Comparison of ENCODE assay signal across 15 cellular contexts in genomic region chr4:165563851-165564250, GRCh38.
"Had no signal": no experiment of that assay in that cellular context is flagged by ENCODE, and none has a peak within 500 bp of the region (broad histone marks: within the 10 kb centered on the region; RNA-seq: fewer than 3 reads in every experiment).

No MANE protein-coding gene starts in this region.

- H3K4me3 ChIP-seq: psoas muscle had no signal

- H3K9me3 ChIP-seq: neutrophil had no signal

- H3K4me3 Mint-ChIP-seq: activated B cell treated with CpG ODN at 0.5 μM for 24 hours; activated naive CD4-positive, alpha-beta T cell treated with anti-CD3 and anti-CD28 coated beads, Interleukin-2, amount 50 U/mL, for 24 hours; immature natural killer cell; naive thymus-derived CD4-positive, alpha-beta T cell; T-helper 1 cell treated with Interleukin-12 subunit alpha and Interleukin-12 subunit beta and Interleukin-4 antibody, amounts not matched to agents 30 μg/mL and 1 μg/mL, for 36 hours; type B pancreatic cell had no signal

- H3K9me3 Mint-ChIP-seq: T-helper 1 cell treated with Interleukin-12 subunit alpha and Interleukin-12 subunit beta and Interleukin-4 antibody, amounts not matched to agents 30 μg/mL and 1 μg/mL, for 36 hours; type B pancreatic cell had no signal

- H3K36me3 ChIP-seq: neutrophil had no signal

- H3K4me1 ChIP-seq: psoas muscle had no signal

- H3K27me3 Mint-ChIP-seq: activated B cell treated with CpG ODN at 0.5 μM for 24 hours had no signal

- H3K36me3 Mint-ChIP-seq: activated naive CD4-positive, alpha-beta T cell treated with anti-CD3 and anti-CD28 coated beads, Interleukin-2, amount 50 U/mL, for 24 hours; immature natural killer cell; naive thymus-derived CD4-positive, alpha-beta T cell; type B pancreatic cell had no signal

- ATAC-seq: naive thymus-derived CD4-positive, alpha-beta T cell; psoas muscle; sciatic nerve; SK-N-SH treated with all-trans-retinoic acid at 6 μM for 48 hours had no signal

- H3K27ac Mint-ChIP-seq: activated B cell treated with CpG ODN at 0.5 μM for 24 hours; activated naive CD4-positive, alpha-beta T cell treated with anti-CD3 and anti-CD28 coated beads, Interleukin-2, amount 50 U/mL, for 24 hours; immature natural killer cell; naive thymus-derived CD4-positive, alpha-beta T cell; T-helper 1 cell treated with Interleukin-12 subunit alpha and Interleukin-12 subunit beta and Interleukin-4 antibody, amounts not matched to agents 30 μg/mL and 1 μg/mL, for 36 hours; type B pancreatic cell had no signal

- H3K27me3 ChIP-seq: neutrophil had no signal

- H3K4me1 Mint-ChIP-seq: activated B cell treated with CpG ODN at 0.5 μM for 24 hours; activated naive CD4-positive, alpha-beta T cell treated with anti-CD3 and anti-CD28 coated beads, Interleukin-2, amount 50 U/mL, for 24 hours; immature natural killer cell; naive thymus-derived CD4-positive, alpha-beta T cell had no signal

- H3K27ac ChIP-seq: neutrophil, psoas muscle had no signal

- DNase-seq: activated B cell treated with CpG ODN at 0.5 μM for 24 hours; activated CD4-positive, alpha-beta T cell treated with anti-CD3 and anti-CD28 coated beads, Interleukin-2, amount 50 U/mL, for 1 hour; activated T-cell treated with anti-CD3 and anti-CD28 coated beads, Interleukin-2, amount 50 U/mL, for 1 hour; anterior cingulate cortex; immature natural killer cell; naive thymus-derived CD4-positive, alpha-beta T cell; psoas muscle; stimulated activated CD4-positive, alpha-beta T cell treated with anti-CD3 and anti-CD28 coated beads, Interleukin-2, amount 100 ng/mL, for 24 hours; stimulated activated naive CD4-positive, alpha-beta T cell had no signal
